ENCODE assay signal across 21 cellular contexts in the genomic region with DNA sequence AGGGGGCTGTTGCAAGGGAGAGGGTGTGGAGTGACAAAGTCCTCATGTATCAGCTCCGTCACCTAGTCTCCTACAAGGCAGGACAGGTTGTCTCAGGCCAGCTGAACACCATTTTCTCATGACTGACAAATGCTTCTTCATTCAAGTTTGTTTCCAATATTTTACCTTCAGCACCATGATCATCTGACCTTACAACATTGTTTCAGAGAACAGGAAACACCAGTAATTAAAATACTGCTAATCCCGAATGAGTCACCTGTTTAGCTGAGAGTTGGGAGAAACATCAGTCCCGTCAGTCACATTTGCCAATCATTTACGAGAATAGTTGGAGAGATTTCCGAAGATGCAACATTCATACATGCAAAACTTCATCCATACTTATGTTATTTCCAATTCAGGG. TPM values are rescaled to one million over a fixed set of nuclear protein-coding genes. Genes with fewer than 3 reads are reported as not detected.
"Had no signal": no experiment of that assay in that cellular context is flagged by ENCODE, and none has a peak within 500 bp of the region (broad histone marks: within the 10 kb centered on the region; RNA-seq: fewer than 3 reads in every experiment).

No MANE protein-coding gene starts in this region.

- H3K4me3 Mint-ChIP-seq: naive thymus-derived CD8-positive, alpha-beta T cell; stimulated activated naive B cell treated with anti-CD40 and anti-IgM and Interleukin-4, amounts not matched to agents 10 μg/mL and 1 μg/mL and 100 μg/mL, for 72 hours; stimulated activated naive CD8-positive, alpha-beta T cell treated with anti-CD3 and anti-CD28 coated beads, Interleukin-15, amount 100 ng/mL, for 72 hours had no signal

- ATAC-seq: gastroesophageal sphincter; naive thymus-derived CD8-positive, alpha-beta T cell; sciatic nerve; stimulated activated naive B cell treated with anti-CD40 and anti-IgM and Interleukin-4, amounts not matched to agents 10 μg/mL and 1 μg/mL and 100 μg/mL, for 72 hours; stimulated activated naive CD8-positive, alpha-beta T cell treated with anti-CD3 and anti-CD28 coated beads, Interleukin-15, amount 100 ng/mL, for 72 hours had no signal

- H3K27ac ChIP-seq: dorsolateral prefrontal cortex, esophagus muscularis mucosa, gastroesophageal sphincter, testis, tibial nerve had no signal

- H3K9me3 Mint-ChIP-seq: naive thymus-derived CD8-positive, alpha-beta T cell; stimulated activated naive B cell treated with anti-CD40 and anti-IgM and Interleukin-4, amounts not matched to agents 10 μg/mL and 1 μg/mL and 100 μg/mL, for 72 hours; stimulated activated naive CD8-positive, alpha-beta T cell treated with anti-CD3 and anti-CD28 coated beads, Interleukin-15, amount 100 ng/mL, for 72 hours had no signal

- DNase-seq: central memory CD4-positive, alpha-beta T cell; cortex of kidney; dorsolateral prefrontal cortex; effector CD8-positive, alpha-beta T cell; glutamatergic neuron; naive thymus-derived CD8-positive, alpha-beta T cell; stimulated activated CD4-positive, alpha-beta T cell treated with anti-CD3 and anti-CD28 coated beads, Interleukin-2, amount 100 ng/mL, for 24 hours; stimulated activated CD4-positive, alpha-beta T cell treated with anti-CD3 and anti-CD28 coated beads, Interleukin-4, amount 100 ng/mL, for 4 hours; stimulated activated naive B cell treated with anti-CD40 and anti-IgM and Interleukin-4, amounts not matched to agents 10 μg/mL and 1 μg/mL and 100 μg/mL, for 72 hours; stimulated activated naive CD8-positive, alpha-beta T cell treated with anti-CD3 and anti-CD28 coated beads, Interleukin-15, amount 100 ng/mL, for 72 hours; testis had no signal

- H3K36me3 ChIP-seq: esophagus muscularis mucosa, gastroesophageal sphincter, tibial nerve had no signal

- H3K4me3 ChIP-seq: dorsolateral prefrontal cortex, esophagus muscularis mucosa, gastroesophageal sphincter, testis, tibial nerve had no signal

- H3K27ac Mint-ChIP-seq: naive thymus-derived CD8-positive, alpha-beta T cell; progenitor cell of endocrine pancreas; stimulated activated naive B cell treated with anti-CD40 and anti-IgM and Interleukin-4, amounts not matched to agents 10 μg/mL and 1 μg/mL and 100 μg/mL, for 72 hours; stimulated activated naive CD8-positive, alpha-beta T cell treated with anti-CD3 and anti-CD28 coated beads, Interleukin-15, amount 100 ng/mL, for 72 hours had no signal

- H3K9me3 ChIP-seq: esophagus muscularis mucosa, gastroesophageal sphincter, testis, tibial nerve had no signal

- H3K27me3 ChIP-seq: testis, tibial nerve had no signal

- H3K4me1 ChIP-seq: esophagus muscularis mucosa, gastroesophageal sphincter, testis, tibial nerve had no signal

- H3K36me3 Mint-ChIP-seq: naive thymus-derived CD8-positive, alpha-beta T cell; stimulated activated naive B cell treated with anti-CD40 and anti-IgM and Interleukin-4, amounts not matched to agents 10 μg/mL and 1 μg/mL and 100 μg/mL, for 72 hours had no signal

RNA-seq across cellular contexts. Expression of a gene that starts 25.7 kb away (rescaled TPM):
- total RNA-seq: fibroblast of villous mesenchyme; kidney epithelial cell; lung microvascular endothelial cell; mononuclear cell; naive thymus-derived CD8-positive, alpha-beta T cell; osteocyte had no signal
- polyA plus RNA-seq: naive thymus-derived CD8-positive, alpha-beta T cell had no signal
